9 cellular contexts compared by ENCODE assay signal in the genomic region with DNA sequence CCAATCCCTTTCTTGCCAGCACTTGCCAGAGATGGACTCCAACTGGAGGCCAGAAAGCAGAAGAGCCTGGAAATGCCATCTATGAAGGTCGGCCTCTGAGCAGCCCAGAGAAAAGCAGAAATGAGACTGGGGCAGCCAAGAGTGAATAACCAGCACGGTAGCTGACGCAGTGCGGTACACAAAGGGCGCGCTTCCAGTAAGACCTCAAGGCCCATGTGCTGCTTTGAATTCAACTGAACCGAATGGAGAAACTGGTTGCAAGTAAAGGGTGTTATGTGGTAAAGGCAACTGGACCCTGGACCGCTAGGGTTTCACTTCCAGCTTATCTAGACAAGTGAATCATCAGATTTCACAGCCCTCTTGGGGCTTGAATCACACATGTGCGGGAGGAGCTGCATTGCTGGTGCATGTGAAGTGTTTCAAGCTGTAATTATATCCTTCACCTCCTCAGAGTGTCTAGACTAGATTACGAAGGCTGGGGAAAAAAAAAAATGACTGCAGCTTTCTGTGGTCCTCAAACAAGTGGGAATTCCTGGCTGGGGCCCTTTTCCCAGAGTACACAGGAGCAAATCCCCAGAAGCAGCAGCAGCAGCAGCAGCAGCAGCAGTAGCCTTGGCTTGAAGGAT.
DNase-seq lines count a peak whose midpoint lies in the region; ATAC-seq and TF ChIP-seq lines count a peak whose summit lies in the region.
"Had no signal": no experiment of that assay in that cellular context is flagged by ENCODE, and none has a peak within 500 bp of the region (broad histone marks: within the 10 kb centered on the region; RNA-seq: fewer than 3 reads in every experiment).

No MANE protein-coding gene starts in this region.

- peak; percentile 40 for TF ChIP-seq POLR2A in GM19099 (IDR thresholded peaks at IDR 0.05; ENCODE audit: extremely low read depth, insufficient read length, low read depth)

- H3K4me1 Mint-ChIP-seq in chondrocyte (ENCODE audit: low read depth), result peaks cover 33% of the 10 kb centered on the region
- no peaks in the 10 kb centered on the region for H3K4me1 Mint-ChIP-seq in T-helper 2 cell treated with Interferon-gamma antibody and Interleukin-4, amounts not matched to agents 5 μg/mL and 100 μg/mL, for 36 hours (ENCODE audit: low read depth)

- H3K36me3 Mint-ChIP-seq in chondrocyte (ENCODE audit: low read depth), result no peaks in the 10 kb centered on the region
- H3K36me3 Mint-ChIP-seq in T-helper 2 cell treated with Interferon-gamma antibody and Interleukin-4, amounts not matched to agents 5 μg/mL and 100 μg/mL, for 36 hours (ENCODE audit: low read depth), result no peaks in the 10 kb centered on the region

- H3K4me3 Mint-ChIP-seq in chondrocyte (ENCODE audit: unreplicated experiment), result peak overlapping the region; percentile 31
- H3K4me3 Mint-ChIP-seq in T-helper 2 cell treated with Interferon-gamma antibody and Interleukin-4, amounts not matched to agents 5 μg/mL and 100 μg/mL, for 36 hours, result no peak overlapping the region
- H3K4me3 Mint-ChIP-seq: stimulated activated naive CD8-positive, alpha-beta T cell treated with anti-CD3 and anti-CD28 coated beads, Interleukin-15, Interleukin-2, amounts not matched to agents 100 ng/mL and 50 ng/mL, for 24 hours had no signal

- peak overlapping the region; percentile 93 for H3K27ac Mint-ChIP-seq in chondrocyte (ENCODE audit: unreplicated experiment)
- H3K27ac Mint-ChIP-seq in T-helper 2 cell treated with Interferon-gamma antibody and Interleukin-4, amounts not matched to agents 5 μg/mL and 100 μg/mL, for 36 hours, result no peak overlapping the region
- H3K27ac Mint-ChIP-seq: stimulated activated naive CD8-positive, alpha-beta T cell treated with anti-CD3 and anti-CD28 coated beads, Interleukin-15, Interleukin-2, amounts not matched to agents 100 ng/mL and 50 ng/mL, for 24 hours had no signal

- TF ChIP-seq CTCF in chondrocyte (IDR thresholded peaks at IDR 0.05), result peak; percentile 12

- DNase-seq in Ammon's horn (ENCODE audit: low spot score) (peak; percentile 23), NCI-H2227 treated with DMSO at 0.1 percent for 48 hours (lab: John Stamatoyannopoulos, UW) (peak; percentile 87), chondrocyte (ENCODE audit: low spot score) (no peak), renal cortical epithelial cell (ENCODE audit: low read depth) (peak; percentile 88), superior temporal gyrus (ENCODE audit: extremely low spot score) (no peak)
- DNase-seq in T-helper 2 cell treated with Interferon-gamma antibody and Interleukin-4, amounts not matched to agents 5 μg/mL and 100 μg/mL, for 36 hours (ENCODE audit: low spot score), result no peak

- H3K27me3 Mint-ChIP-seq in chondrocyte (ENCODE audit: low read depth), result no peaks in the 10 kb centered on the region
- H3K27me3 Mint-ChIP-seq in T-helper 2 cell treated with Interferon-gamma antibody and Interleukin-4, amounts not matched to agents 5 μg/mL and 100 μg/mL, for 36 hours (ENCODE audit: low read depth), result peaks cover 3% of the 10 kb centered on the region
- H3K27me3 Mint-ChIP-seq: stimulated activated naive CD8-positive, alpha-beta T cell treated with anti-CD3 and anti-CD28 coated beads, Interleukin-15, Interleukin-2, amounts not matched to agents 100 ng/mL and 50 ng/mL, for 24 hours had no signal

- no peaks in the 10 kb centered on the region for H3K9me3 Mint-ChIP-seq in chondrocyte (ENCODE audit: low read depth)
- no peaks in the 10 kb centered on the region for H3K9me3 Mint-ChIP-seq in T-helper 2 cell treated with Interferon-gamma antibody and Interleukin-4, amounts not matched to agents 5 μg/mL and 100 μg/mL, for 36 hours
- H3K9me3 Mint-ChIP-seq: stimulated activated naive CD8-positive, alpha-beta T cell treated with anti-CD3 and anti-CD28 coated beads, Interleukin-15, Interleukin-2, amounts not matched to agents 100 ng/mL and 50 ng/mL, for 24 hours had no signal

- peak; percentile 95 for ATAC-seq in HG03060 (IDR thresholded peaks at IDR 0.05; ENCODE audit: low read depth, unreplicated experiment)

Comparison
In these comparisons a context has a peak if more than half of its experiments do, and no peak if none do; other contexts are left out.
1. DNase-seq: peak in Ammon's horn (single experiment), NCI-H2227 treated with DMSO at 0.1 percent for 48 hours (single experiment) and renal cortical epithelial cell (single experiment); none in chondrocyte (single experiment), T-helper 2 cell treated with Interferon-gamma antibody and Interleukin-4, amounts not matched to agents 5 μg/mL and 100 μg/mL, for 36 hours (single experiment) and superior temporal gyrus (single experiment).